ENCODE assay signal across 1 cellular context in the genomic region with DNA sequence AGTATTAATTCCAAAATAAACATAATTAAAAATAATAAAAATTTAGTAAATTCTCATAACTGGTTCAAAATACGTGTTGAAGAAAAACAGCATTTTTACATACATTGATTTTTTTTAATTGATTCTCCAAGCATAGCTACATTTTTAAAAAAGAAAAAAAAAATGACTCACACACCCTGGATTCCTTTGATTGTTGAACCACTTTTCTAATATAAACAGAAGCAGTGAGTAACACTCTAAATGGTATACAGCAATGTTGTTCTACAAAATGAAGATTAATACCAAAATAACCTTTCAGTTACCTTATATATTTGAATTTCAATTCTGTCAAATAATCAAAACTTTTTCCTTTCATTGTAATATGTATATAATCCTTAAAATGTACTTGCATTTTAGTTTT.
TF ChIP-seq lines count a peak whose summit lies in the region.

No MANE protein-coding gene starts in this region.

TF ChIP-seq in A549, 52 proteins besides CTCF, POLR2A, EP300 and RAD21 (continued from another document):
- TF ChIP-seq, protein P1, sequence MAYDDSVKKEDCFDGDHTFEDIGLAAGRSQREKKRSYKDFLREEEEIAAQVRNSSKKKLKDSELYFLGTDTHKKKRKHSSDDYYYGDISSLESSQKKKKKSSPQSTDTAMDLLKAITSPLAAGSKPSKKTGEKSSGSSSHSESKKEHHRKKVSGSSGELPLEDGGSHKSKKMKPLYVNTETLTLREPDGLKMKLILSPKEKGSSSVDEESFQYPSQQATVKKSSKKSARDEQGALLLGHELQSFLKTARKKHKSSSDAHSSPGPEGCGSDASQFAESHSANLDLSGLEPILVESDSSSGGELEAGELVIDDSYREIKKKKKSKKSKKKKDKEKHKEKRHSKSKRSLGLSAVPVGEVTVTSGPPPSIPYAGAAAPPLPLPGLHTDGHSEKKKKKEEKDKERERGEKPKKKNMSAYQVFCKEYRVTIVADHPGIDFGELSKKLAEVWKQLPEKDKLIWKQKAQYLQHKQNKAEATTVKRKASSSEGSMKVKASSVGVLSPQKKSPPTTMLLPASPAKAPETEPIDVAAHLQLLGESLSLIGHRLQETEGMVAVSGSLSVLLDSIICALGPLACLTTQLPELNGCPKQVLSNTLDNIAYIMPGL (CRISPR knock-in tag; IDR thresholded peaks at IDR 0.05; ENCODE audit: borderline replicate concordance): no peak
- TF ChIP-seq RFX5 (IDR thresholded peaks at IDR 0.05): no peak
- TF ChIP-seq CBX8 (IDR thresholded peaks at IDR 0.05): no peak
- TF ChIP-seq, protein P2, sequence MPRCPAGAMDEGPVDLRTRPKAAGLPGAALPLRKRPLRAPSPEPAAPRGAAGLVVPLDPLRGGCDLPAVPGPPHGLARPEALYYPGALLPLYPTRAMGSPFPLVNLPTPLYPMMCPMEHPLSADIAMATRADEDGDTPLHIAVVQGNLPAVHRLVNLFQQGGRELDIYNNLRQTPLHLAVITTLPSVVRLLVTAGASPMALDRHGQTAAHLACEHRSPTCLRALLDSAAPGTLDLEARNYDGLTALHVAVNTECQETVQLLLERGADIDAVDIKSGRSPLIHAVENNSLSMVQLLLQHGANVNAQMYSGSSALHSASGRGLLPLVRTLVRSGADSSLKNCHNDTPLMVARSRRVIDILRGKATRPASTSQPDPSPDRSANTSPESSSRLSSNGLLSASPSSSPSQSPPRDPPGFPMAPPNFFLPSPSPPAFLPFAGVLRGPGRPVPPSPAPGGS (IDR thresholded peaks at IDR 0.05): no peak
- peak; percentile 52; the same call in 1 of the 2 replicates for TF ChIP-seq JUNB (IDR thresholded peaks at IDR 0.05)
- TF ChIP-seq HOXA7 (CRISPR knock-in tag; IDR thresholded peaks at IDR 0.05): no peak
- no peak for TF ChIP-seq FOSB (CRISPR knock-in tag; IDR thresholded peaks at IDR 0.05)
- TF ChIP-seq RNF2 (IDR thresholded peaks at IDR 0.05; ENCODE audit: borderline replicate concordance, low read depth): no peak
